8 cellular contexts compared by ENCODE assay signal in the genomic region with DNA sequence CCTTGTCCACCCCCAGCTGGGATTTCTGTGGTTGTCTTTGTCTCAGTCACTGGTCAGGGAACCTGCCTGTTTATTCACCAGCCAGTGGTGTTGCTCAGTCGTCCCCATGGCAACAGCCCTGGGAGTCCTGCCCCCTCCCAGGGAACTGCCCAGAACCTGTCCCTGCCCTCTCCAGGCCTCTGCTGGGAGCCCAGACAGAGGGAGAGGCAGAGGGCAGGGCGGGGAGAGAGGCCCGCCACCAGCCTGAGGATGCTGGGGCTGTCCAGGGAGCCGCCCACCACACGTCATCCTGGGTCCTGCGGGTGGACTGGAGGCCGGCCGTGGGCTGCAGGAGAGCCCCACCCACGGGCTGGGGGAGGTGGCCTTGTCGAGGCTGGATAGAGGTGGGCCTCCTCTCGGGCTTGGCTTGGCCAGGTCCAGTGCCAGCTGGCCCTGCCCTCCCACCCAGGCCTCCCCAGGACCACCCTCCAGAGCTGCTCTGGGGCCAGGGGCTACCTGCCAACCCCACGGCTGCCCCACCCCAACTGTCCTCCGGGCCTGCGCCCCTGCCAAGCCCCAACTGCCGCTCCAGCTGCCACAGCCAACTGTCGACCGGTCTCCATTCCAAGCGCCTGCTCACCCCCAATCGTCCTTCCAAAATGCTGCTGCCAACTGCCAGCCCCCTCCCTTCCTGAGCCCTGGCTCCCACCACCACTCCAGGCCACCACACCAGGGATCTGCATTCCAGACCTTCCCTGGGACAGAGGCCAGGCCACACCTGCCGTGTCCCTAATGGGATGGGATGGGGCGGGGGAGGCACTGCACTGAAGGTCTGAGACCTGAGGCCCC. TPM values are rescaled to one million over a fixed set of nuclear protein-coding genes. Genes with fewer than 3 reads are reported as not detected.
DNase-seq lines count a peak whose midpoint lies in the region; ATAC-seq and TF ChIP-seq lines count a peak whose summit lies in the region.

No MANE protein-coding gene starts in this region.

- no TSS peak for BruUV-seq in mammary epithelial cell (replicated peaks; lab: Mats Ljungman, UMichigan)

- ATAC-seq in HG03439 (IDR thresholded peaks at IDR 0.05; ENCODE audit: unreplicated experiment), result no peak
- no peak for ATAC-seq in GM21717 (IDR thresholded peaks at IDR 0.05; ENCODE audit: unreplicated experiment)

- H3K79me2 ChIP-seq in mammary epithelial cell (ENCODE audit: insufficient read depth, low read length), result no peaks in the 10 kb centered on the region

- H3K9me3 ChIP-seq in mammary epithelial cell (replicated peaks; ENCODE audit: insufficient read depth, low read length) (no peaks in the 10 kb centered on the region), spleen (no peaks in the 10 kb centered on the region)

- peak overlapping the region; percentile 64 for H2AFZ ChIP-seq in mammary epithelial cell (ENCODE audit: low read depth, low read length)

- peaks cover 5% of the 10 kb centered on the region for H3K27me3 ChIP-seq in mammary epithelial cell (ENCODE audit: insufficient read depth, low read length)
- peaks cover 0 to 36% (median 16%) of the 10 kb centered on the region in 7 donors for H3K27me3 ChIP-seq in spleen (replicated peaks in 1 of 7)

- no peak overlapping the region for H3K27ac ChIP-seq in mammary epithelial cell (ENCODE audit: insufficient read depth, low read depth, low read length)
- peak overlapping the region in 7 of 8 donors; percentile 36 to 81 (median 71) for H3K27ac ChIP-seq in spleen

- no peak overlapping the region for H3K9ac ChIP-seq in mammary epithelial cell (ENCODE audit: insufficient read depth, low read length)

- DNase-seq in GM13977 (ENCODE audit: low spot score), result peak; percentile 81
- DNase-seq in NCI-H446 treated with DMSO at 0.1 percent for 48 hours (lab: John Stamatoyannopoulos, UW), result peak; percentile 100
- peak; percentile 93 for DNase-seq in mammary epithelial cell
- peak; percentile 96 for DNase-seq in iPS-NIHi7 (ENCODE audit: extremely low spot score)
- peak; percentile 90 for DNase-seq in spleen
- DNase-seq in activated T-cell treated with anti-CD3 and anti-CD28 coated beads, Interleukin-2, amount 50 U/mL, for 1 hour, result no peak

- no peak overlapping the region for H3K4me3 ChIP-seq in mammary epithelial cell (replicated peaks in 1 of 3; ENCODE audit: insufficient read depth in 1 of 3, low read depth in 2 of 3, low read length in 3 of 3)
- no peak overlapping the region for H3K4me3 ChIP-seq in spleen

- 4% methylated on average over 8 of the region's 21 CpGs for WGBS in mammary epithelial cell (ENCODE audit: low coverage, missing lambda C conversion rate)
- 48 to 75% (median 69%) methylated on average over 14 to 21 of the region's 21 CpGs for WGBS in spleen, 5 donors

- H3K4me2 ChIP-seq in mammary epithelial cell (ENCODE audit: insufficient read depth, low read depth, low read length), result peak overlapping the region; percentile 45

- no peaks in the 10 kb centered on the region for H4K20me1 ChIP-seq in mammary epithelial cell (ENCODE audit: insufficient read depth, low read length)

- CTCF ChIA-PET in mammary epithelial cell (lab: Charles Lee; ENCODE audit: low non-redundant PET), result no interaction called here

- no peaks in the 10 kb centered on the region for H3K36me3 ChIP-seq in mammary epithelial cell (ENCODE audit: insufficient read depth, low read length)
- no peaks in the 10 kb centered on the region for H3K36me3 ChIP-seq in spleen

- TF ChIP-seq CTCF in GM13977 (IDR thresholded peaks at IDR 0.05; ENCODE audit: extremely low read depth, insufficient read depth, missing control alignments), result no peak
- no peak for TF ChIP-seq CTCF in mammary epithelial cell (conservative IDR thresholded peaks at IDR 0.05 in 1 of 2, IDR thresholded peaks at IDR 0.05 in 1 of 2; ENCODE audit: extremely low read depth in 1 of 2, insufficient read depth in 1 of 2, low read depth in 1 of 2, low read length in 2 of 2)
- TF ChIP-seq CTCF in spleen (IDR thresholded peaks at IDR 0.05 in 8 of 11, conservative IDR thresholded peaks at IDR 0.05 in 3 of 11), result no peak

- intact Hi-C loops in mammary epithelial cell (cut with micrococcal nuclease) (no loop called here), spleen (cut with DNase I; ENCODE audit: low total_unique reads) (no loop called here)

- dilution Hi-C loops in mammary epithelial cell (cut with HindIII; ENCODE audit: low sequenced_read_pairs), result no loop called here

- in situ Hi-C loops in GM13977 (cut with MboI; ENCODE audit: low pct_unique_long_range_greater_than_20kb, low sequenced_read_pairs, unreplicated experiment) (no loop called here), mammary epithelial cell (cut with MboI; ENCODE audit: low sequenced_read_pairs in 2 of 2) (no loop called here)

- TF ChIP-seq POLR2A in spleen (IDR thresholded peaks at IDR 0.05), result no peak

- H3K4me1 ChIP-seq in mammary epithelial cell (ENCODE audit: insufficient read depth, low read length) (peaks cover 14% of the 10 kb centered on the region), spleen (peaks cover 9 to 55% (median 39%) of the 10 kb centered on the region in 6 donors)

RNA-seq across cellular contexts. Expression of gene ZBTB46, which starts 4.2 kb away (rescaled TPM):
- total RNA-seq in mammary epithelial cell (1 to 10 TPM in 1 of 2 donors, under 1 TPM in 1; 0.52 to 1.5 TPM), spleen (10 to 100 TPM; 27.6 to 76.5 (median 35.9) TPM)
- polyA plus RNA-seq in mammary epithelial cell (0.12 TPM), spleen (10 to 100 TPM in 1 of 3 donors, 1 to 10 TPM in 2; 3.6 to 14.7 (median 4.7) TPM)
- polyA minus RNA-seq in mammary epithelial cell, result not detected

RNA-seq across cellular contexts. Expression of gene ABHD16B, which starts 26.1 kb away (rescaled TPM):
- total RNA-seq in mammary epithelial cell (not detected), spleen (not detected)
- polyA plus RNA-seq in mammary epithelial cell (not detected), spleen (under 1 TPM; 0.49 to 0.86 (median 0.57) TPM)
- not detected for polyA minus RNA-seq in mammary epithelial cell

RNA-seq across cellular contexts. Expression of gene TPD52L2, which starts 29.8 kb away (rescaled TPM):
- total RNA-seq in mammary epithelial cell (100 to 1,000 TPM; 122 to 150 TPM), spleen (100 to 1,000 TPM in 1 of 7 donors, 10 to 100 TPM in 6; 66.3 to 102 (median 92.1) TPM)
- polyA plus RNA-seq in mammary epithelial cell (157 TPM), spleen (10 to 100 TPM; 60.2 to 94.6 (median 63.5) TPM)
- polyA minus RNA-seq in mammary epithelial cell, result 115 TPM

RNA-seq across cellular contexts. Expression of gene DNAJC5, which starts 59.7 kb away (rescaled TPM):
- 10 to 100 TPM; 77.0 to 78.7 TPM for total RNA-seq in mammary epithelial cell
- polyA plus RNA-seq in mammary epithelial cell, result 54.8 TPM
- 106 TPM for polyA minus RNA-seq in mammary epithelial cell
- 10 to 100 TPM; 47.5 to 83.1 (median 65.4) TPM for total RNA-seq in spleen
- 10 to 100 TPM; 12.7 to 32.3 (median 15.2) TPM for polyA plus RNA-seq in spleen

Comparison
In these comparisons a context has a peak if more than half of its experiments do, and no peak if none do; other contexts are left out.
1. RNA of gene ZBTB46, which starts 4.2 kb away (total RNA-seq): 27.6 to 76.5 TPM in spleen; 0.52 to 1.5 TPM in mammary epithelial cell; every median in the first group is over 10 times any median in the second.